12 cellular contexts compared by ENCODE assay signal in the genomic region with DNA sequence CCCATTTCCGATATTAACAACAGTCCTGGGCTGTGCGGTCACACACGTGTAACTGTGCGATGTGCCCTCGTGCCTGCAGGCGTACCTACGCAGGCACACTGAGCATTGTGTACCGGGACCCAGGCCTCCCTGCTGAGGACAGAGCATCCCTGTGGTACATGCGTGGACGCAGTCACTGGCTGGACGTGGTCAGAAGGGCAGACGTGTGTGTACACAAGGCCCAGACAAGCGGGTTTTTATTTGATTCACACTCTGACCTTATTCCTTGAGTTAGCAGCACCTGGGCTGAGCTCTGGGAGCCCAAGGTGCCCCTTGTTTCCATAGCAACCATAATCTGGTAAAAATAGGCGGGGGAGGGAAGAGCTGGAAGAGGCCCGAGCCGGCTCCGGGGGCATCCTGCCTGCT. TPM values are rescaled to one million over a fixed set of nuclear protein-coding genes. Genes with fewer than 3 reads are reported as not detected.
DNase-seq lines count a peak whose midpoint lies in the region; TF ChIP-seq lines count a peak whose summit lies in the region.
"Had no signal": no experiment of that assay in that cellular context is flagged by ENCODE, and none has a peak within 500 bp of the region (broad histone marks: within the 10 kb centered on the region; RNA-seq: fewer than 3 reads in every experiment).

No MANE protein-coding gene starts in this region.

- peaks cover 47 to 100% (median 87%) of the 10 kb centered on the region in 10 experiments for H3K4me1 ChIP-seq in BLaER1 treated with 17β-estradiol and CSF1 and Interleukin-3, amounts not matched to agents 10 nM and 100 nM
- H3K4me1 ChIP-seq in Caco-2 (no peaks in the 10 kb centered on the region), ascending aorta (no peaks in the 10 kb centered on the region)
- H3K4me1 ChIP-seq: gastrocnemius medialis had no signal

- peak overlapping the region in 9 of 11 experiments; percentile 17 to 97 (median 91); a peak in 17 of 22 replicates for H3K27ac ChIP-seq in BLaER1 treated with 17β-estradiol and CSF1 and Interleukin-3, amounts not matched to agents 10 nM and 100 nM
- no peak overlapping the region for H3K27ac ChIP-seq in ascending aorta
- H3K27ac ChIP-seq: gastrocnemius medialis, GM23248 had no signal

- no TSS peak for BruUV-seq in Caco-2 (replicated peaks; lab: Mats Ljungman, UMichigan)

- H3K27ac Mint-ChIP-seq in Caco-2 (ENCODE audit: unreplicated experiment) (peak overlapping the region; percentile 18), immature natural killer cell (peak overlapping the region; percentile 77 to 99 (median 98))

- H3K4me1 Mint-ChIP-seq in Caco-2 (ENCODE audit: low read depth, unreplicated experiment) (peaks cover 7% of the 10 kb centered on the region), immature natural killer cell (peaks cover 75 to 81% of the 10 kb centered on the region in 2 donors)

- TF ChIP-seq CTCF in Caco-2 (IDR thresholded peaks at IDR 0.05; ENCODE audit: insufficient read depth in 1 of 2, low read depth in 1 of 2, low read length in 1 of 2, severe bottlenecking in 1 of 2, unreplicated experiment in 1 of 2) (no peak), ascending aorta (IDR thresholded peaks at IDR 0.05) (no peak)

- POLR2A ChIA-PET in Caco-2 (lab: Charles Lee): no interaction called here

- H3K27me3 ChIP-seq in BLaER1 treated with 17β-estradiol and CSF1 and Interleukin-3, amounts not matched to agents 10 nM and 100 nM: peaks cover 0 to 4% (median 0%) of the 10 kb centered on the region in 11 experiments; a peak in 1 of 22 replicates
- H3K27me3 ChIP-seq in Caco-2 (replicated peaks; ENCODE audit: control insufficient read depth, insufficient read depth, low read length): no peaks in the 10 kb centered on the region
- no peaks in the 10 kb centered on the region for H3K27me3 ChIP-seq in ascending aorta

- peak overlapping the region in 8 of 11 experiments; percentile 75 to 86 (median 83); a peak in 15 of 22 replicates for H3K9ac ChIP-seq in BLaER1 treated with 17β-estradiol and CSF1 and Interleukin-3, amounts not matched to agents 10 nM and 100 nM
- H3K9ac ChIP-seq: GM23248 had no signal

- intact Hi-C loops in Caco-2 (cut with micrococcal nuclease; ENCODE audit: unreplicated experiment): loop anchor here (2.0 kb wide), 1 partner anchor 29 kb away; no protein-coding TSS in a partner anchor
- intact Hi-C loops in posterior vena cava (cut with DNase I): no loop called here
- intact Hi-C loops in ascending aorta (cut with DNase I): no loop called here

- H3K9me3 Mint-ChIP-seq in Caco-2 (ENCODE audit: unreplicated experiment) (no peaks in the 10 kb centered on the region), immature natural killer cell (no peaks in the 10 kb centered on the region)
- H3K9me3 Mint-ChIP-seq: brain, CD14-positive monocyte had no signal

- CTCF ChIA-PET in Caco-2 (lab: Charles Lee): interaction anchor here (0.5 to 1.0 kb wide), 3 partner anchors 33 to 197 kb away, joined by 3 read pairs; no protein-coding TSS in a partner anchor

- H3K4me3 Mint-ChIP-seq in Caco-2 (ENCODE audit: unreplicated experiment): no peak overlapping the region
- peak overlapping the region; percentile 72 to 81 (median 78) for H3K4me3 Mint-ChIP-seq in immature natural killer cell
- H3K4me3 Mint-ChIP-seq: CD14-positive monocyte had no signal

- peaks cover 0 to 7% (median 0%) of the 10 kb centered on the region in 11 experiments; a peak in 3 of 22 replicates for H3K36me3 ChIP-seq in BLaER1 treated with 17β-estradiol and CSF1 and Interleukin-3, amounts not matched to agents 10 nM and 100 nM
- H3K36me3 ChIP-seq in Caco-2 (ENCODE audit: control insufficient read depth, insufficient read depth, low read length) (no peaks in the 10 kb centered on the region), ascending aorta (no peaks in the 10 kb centered on the region)
- H3K36me3 ChIP-seq: gastrocnemius medialis had no signal

- H4K20me1 ChIP-seq in BLaER1 treated with 17β-estradiol and CSF1 and Interleukin-3, amounts not matched to agents 10 nM and 100 nM: peaks cover 0 to 77% (median 7%) of the 10 kb centered on the region in 11 experiments; a peak in 11 of 22 replicates

- DNase-seq in Caco-2 (peak; percentile 81), NCI-H526 treated with DMSO at 0.1 percent for 48 hours (lab: John Stamatoyannopoulos, UW) (peak; percentile 2), immature natural killer cell (peak; percentile 72 to 79 (median 76)), posterior vena cava (ENCODE audit: low spot score) (no peak), NCI-H1436 (lab: John Stamatoyannopoulos, UW) (no peak), ascending aorta (ENCODE audit: low spot score in 2 of 2) (no peak)
- DNase-seq: gastrocnemius medialis, GM23248, NCI-H1092 treated with DMSO at 0.1 percent for 48 hours had no signal

- H3K36me3 Mint-ChIP-seq in Caco-2 (ENCODE audit: insufficient read depth, unreplicated experiment): no peaks in the 10 kb centered on the region
- H3K36me3 Mint-ChIP-seq in immature natural killer cell: peaks cover 0 to 23% (median 13%) of the 10 kb centered on the region in 3 donors
- H3K36me3 Mint-ChIP-seq: brain had no signal

- H3K9me3 ChIP-seq in BLaER1 treated with 17β-estradiol and CSF1 and Interleukin-3, amounts not matched to agents 10 nM and 100 nM (replicated peaks in 1 of 11): no peaks in the 10 kb centered on the region
- H3K9me3 ChIP-seq in Caco-2: no peaks in the 10 kb centered on the region
- H3K9me3 ChIP-seq in ascending aorta: no peaks in the 10 kb centered on the region
- H3K9me3 ChIP-seq: gastrocnemius medialis had no signal

- H3K27me3 Mint-ChIP-seq in Caco-2 (ENCODE audit: insufficient read depth, unreplicated experiment) (no peaks in the 10 kb centered on the region), immature natural killer cell (ENCODE audit: low read depth in 3 of 3) (peaks cover 19 to 27% (median 25%) of the 10 kb centered on the region in 3 donors)

- 0 out of 20 replicates have a peak overlapping the region, but pooled peaks of 1 of the 10 experiments have one; percentile 6 for H3K4me3 ChIP-seq in BLaER1 treated with 17β-estradiol and CSF1 and Interleukin-3, amounts not matched to agents 10 nM and 100 nM
- H3K4me3 ChIP-seq in Caco-2 (ENCODE audit: low read depth, low read length) (no peak overlapping the region), ascending aorta (no peak overlapping the region)
- H3K4me3 ChIP-seq: gastrocnemius medialis, GM23248 had no signal

- H3K4me2 ChIP-seq in BLaER1 treated with 17β-estradiol and CSF1 and Interleukin-3, amounts not matched to agents 10 nM and 100 nM: peak overlapping the region; percentile 26 to 100 (median 92); a peak in 21 of 22 replicates

RNA-seq across cellular contexts. Expression of gene RAP1GAP2, which starts 19.5 kb away (rescaled TPM):
- 45.3 and 46.7 TPM in 2 replicates for total RNA-seq in Caco-2 (2022)
- polyA plus RNA-seq in immature natural killer cell: 10 to 100 TPM in 1 of 3 donors, 1 to 10 TPM in 2; 2.5 to 28.9 (median 6.4) TPM
- 1 to 10 TPM; 3.6 to 6.0 TPM for total RNA-seq in posterior vena cava
- 1.6 TPM for total RNA-seq in ascending aorta

Comparison
In these comparisons a context has a peak if more than half of its experiments do, and no peak if none do; other contexts are left out.
1. H3K27ac ChIP-seq: peak in BLaER1 treated with 17β-estradiol and CSF1 and Interleukin-3, amounts not matched to agents 10 nM and 100 nM (9 of 11); none in ascending aorta (0 of 2).
2. DNase-seq: peak in Caco-2 (2 of 2), NCI-H526 treated with DMSO at 0.1 percent for 48 hours (single experiment) and immature natural killer cell (3 of 3); none in posterior vena cava (single experiment), NCI-H1436 (single experiment) and ascending aorta (0 of 2).